18 cellular contexts compared by ENCODE assay signal in genomic region chr4:6480532-6481088, GRCh38. TPM values are rescaled to one million over a fixed set of nuclear protein-coding genes. Genes with fewer than 3 reads are reported as not detected.
"Had no signal": no experiment of that assay in that cellular context is flagged by ENCODE, and none has a peak within 500 bp of the region (broad histone marks: within the 10 kb centered on the region; RNA-seq: fewer than 3 reads in every experiment).

No MANE protein-coding gene starts in this region.

- H3K36me3 ChIP-seq: sigmoid colon, vagina had no signal

- H3K27me3 ChIP-seq: vagina had no signal

- H3K9me3 Mint-ChIP-seq: activated naive CD4-positive, alpha-beta T cell treated with anti-CD3 and anti-CD28 coated beads, Interleukin-2, amount 10 ng/mL, durations not matched to agents 7 days and 5 days had no signal

- H3K27ac Mint-ChIP-seq: activated naive CD4-positive, alpha-beta T cell treated with anti-CD3 and anti-CD28 coated beads, Interleukin-2, amount 10 ng/mL, durations not matched to agents 7 days and 5 days; activated T-helper 17 cell treated with anti-CD3 and anti-CD28 coated beads, Interleukin-2, amount 50 U/mL, for 72 hours; effector memory CD8-positive, alpha-beta T cell; naive thymus-derived CD8-positive, alpha-beta T cell; WTC11 had no signal

- H3K36me3 Mint-ChIP-seq: activated naive CD4-positive, alpha-beta T cell treated with anti-CD3 and anti-CD28 coated beads, Interleukin-2, amount 10 ng/mL, durations not matched to agents 7 days and 5 days; WTC11 had no signal

- H3K27ac ChIP-seq: psoas muscle, sigmoid colon, vagina had no signal

- H3K4me1 ChIP-seq: psoas muscle, sigmoid colon, vagina had no signal

- ATAC-seq: activated T-helper 17 cell treated with anti-CD3 and anti-CD28 coated beads, Interleukin-2, amount 50 U/mL, for 72 hours; effector memory CD8-positive, alpha-beta T cell; mucosa of descending colon; naive thymus-derived CD8-positive, alpha-beta T cell; psoas muscle; WTC11 had no signal

- H3K4me3 ChIP-seq: mucosa of descending colon, psoas muscle, sigmoid colon, vagina had no signal

- H3K9me3 ChIP-seq: mucosa of descending colon, psoas muscle had no signal

- H3K4me1 Mint-ChIP-seq: activated naive CD4-positive, alpha-beta T cell treated with anti-CD3 and anti-CD28 coated beads, Interleukin-2, amount 10 ng/mL, durations not matched to agents 7 days and 5 days; activated T-helper 17 cell treated with anti-CD3 and anti-CD28 coated beads, Interleukin-2, amount 50 U/mL, for 72 hours; naive thymus-derived CD8-positive, alpha-beta T cell had no signal

- DNase-seq: activated CD4-positive, alpha-beta T cell treated with anti-CD3 and anti-CD28 coated beads for 48 hours; activated naive CD4-positive, alpha-beta T cell treated with anti-CD3 and anti-CD28 coated beads, Interleukin-2, amount 10 ng/mL, durations not matched to agents 7 days and 5 days; activated T-cell treated with anti-CD3 and anti-CD28 coated beads for 4 hours; central memory CD4-positive, alpha-beta T cell; effector memory CD8-positive, alpha-beta T cell; foreskin melanocyte; mucosa of descending colon; naive thymus-derived CD8-positive, alpha-beta T cell; occipital lobe; psoas muscle; sigmoid colon; stimulated activated CD4-positive, alpha-beta T cell treated with anti-CD3 and anti-CD28 coated beads, Interleukin-12 subunit alpha, Interleukin-12 subunit beta, amount 100 ng/mL, for 4 hours; stimulated activated CD4-positive, alpha-beta T cell treated with anti-CD3 and anti-CD28 coated beads, Interleukin-2, amount 100 ng/mL, for 48 hours; stimulated activated naive CD4-positive, alpha-beta T cell treated with Interleukin-2 at 50 U/mL for 16 hours had no signal

- H3K4me3 Mint-ChIP-seq: activated naive CD4-positive, alpha-beta T cell treated with anti-CD3 and anti-CD28 coated beads, Interleukin-2, amount 10 ng/mL, durations not matched to agents 7 days and 5 days; activated T-helper 17 cell treated with anti-CD3 and anti-CD28 coated beads, Interleukin-2, amount 50 U/mL, for 72 hours; effector memory CD8-positive, alpha-beta T cell; naive thymus-derived CD8-positive, alpha-beta T cell; WTC11 had no signal

RNA-seq across cellular contexts. Expression of gene PPP2R2C, which starts 8.2 kb away (rescaled TPM):
- total RNA-seq: activated T-helper 17 cell treated with anti-CD3 and anti-CD28 coated beads, Interleukin-2, amount 50 U/mL, for 72 hours; naive thymus-derived CD8-positive, alpha-beta T cell; T-helper 1 cell treated with Interleukin-12 subunit alpha and Interleukin-12 subunit beta and Interleukin-4 antibody, amounts not matched to agents 30 ng/mL and 1 ng/mL, for 36 hours had no signal
- polyA plus RNA-seq: naive thymus-derived CD8-positive, alpha-beta T cell had no signal
